24 cellular contexts compared by ENCODE assay signal in the genomic region with DNA sequence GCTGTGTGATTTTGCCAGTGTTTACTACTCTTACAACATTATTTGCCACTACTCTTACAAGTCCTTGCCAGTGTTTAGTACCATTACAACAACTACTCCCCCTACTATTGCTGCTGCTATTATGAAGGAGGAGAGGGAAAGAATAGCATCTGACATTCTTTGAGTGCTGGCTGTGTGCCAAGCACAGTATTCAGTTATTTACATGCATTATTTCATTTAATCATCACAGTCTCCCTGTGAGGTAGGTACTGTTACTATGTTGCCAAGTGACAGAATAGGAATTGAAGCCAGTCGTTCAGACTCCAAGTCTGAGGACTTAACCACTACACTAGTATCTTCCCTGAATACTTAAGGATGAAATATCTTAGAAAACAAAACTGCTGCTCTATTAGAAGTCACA.
DNase-seq lines count a peak whose midpoint lies in the region; ATAC-seq, FAIRE-seq and TF ChIP-seq lines count a peak whose summit lies in the region.
"Had no signal": no experiment of that assay in that cellular context is flagged by ENCODE, and none has a peak within 500 bp of the region (broad histone marks: within the 10 kb centered on the region; RNA-seq: fewer than 3 reads in every experiment).

No MANE protein-coding gene starts in this region.

- DNase-seq in HepG2 (ENCODE audit: low spot score) = no peak
- no peak for DNase-seq in right lobe of liver
- DNase-seq in NCI-H748 (lab: John Stamatoyannopoulos, UW; ENCODE audit: unreplicated experiment) = peak; percentile 83
- DNase-seq in fibroblast of peridontal ligament (ENCODE audit: extremely low read depth) = peak; percentile 22
- DNase-seq in omental fat pad (ENCODE audit: low spot score) = no peak
- no peak for DNase-seq in HPDE6-E6E7 (ENCODE audit: extremely low spot score)
- no peak for DNase-seq in stimulated activated naive CD4-positive, alpha-beta T cell treated with Interleukin-2 at 50 U/mL for 16 hours (lab: John Stamatoyannopoulos, UW)
- DNase-seq: activated B cell treated with CpG ODN at 0.5 μM for 24 hours; activated CD8-positive, alpha-beta T cell treated with anti-CD3 and anti-CD28 coated beads, Interleukin-2, amount 10 ng/mL, durations not matched to agents 7 days and 5 days; activated naive CD8-positive, alpha-beta T cell treated with anti-CD3 and anti-CD28 coated beads for 36 hours; activated T-cell treated with anti-CD3 and anti-CD28 coated beads, Interleukin-2, amount 50 U/mL, for 72 hours; CD4-positive, alpha-beta T cell; effector memory CD4-positive, alpha-beta T cell; EL; MG63; nephron progenitor cell; right cardiac atrium; SHP77 treated with DMSO at 0.1 percent for 48 hours; stimulated activated CD4-positive, alpha-beta T cell treated with anti-CD3 and anti-CD28 coated beads, Interleukin-2, amount 100 ng/mL, for 48 hours; T-helper 2 cell had no signal

- intact Hi-C loops in HepG2 (cut with micrococcal nuclease; ENCODE audit: unreplicated experiment) = no loop called here
- intact Hi-C loops in right lobe of liver (cut with DNase I) = no loop called here

- no peak for ATAC-seq in HepG2
- ATAC-seq in right lobe of liver = no peak
- ATAC-seq in omental fat pad (ENCODE audit: low FRiP score) = no peak
- no peak for ATAC-seq in GM19455 (IDR thresholded peaks at IDR 0.05; ENCODE audit: unreplicated experiment)
- ATAC-seq: activated CD8-positive, alpha-beta T cell treated with anti-CD3 and anti-CD28 coated beads, Interleukin-2, amount 10 ng/mL, durations not matched to agents 7 days and 5 days; activated T-cell treated with anti-CD3 and anti-CD28 coated beads, Interleukin-2, amount 50 U/mL, for 72 hours; right cardiac atrium had no signal

- in situ Hi-C loops in HepG2 (cut with HindIII; ENCODE audit: extremely low pct_ligation_motif_present, low pct_unique_long_range_greater_than_20kb) = no loop called here

- H3K27me3 ChIP-seq in HepG2 (ENCODE audit: control insufficient read depth in 1 of 2, insufficient read depth in 2 of 2, low read length in 2 of 2) (no peaks in the 10 kb centered on the region), right lobe of liver (no peaks in the 10 kb centered on the region)
- H3K27me3 ChIP-seq: cardiac muscle cell, MG63, vagina had no signal

- H3K79me2 ChIP-seq in HepG2 (ENCODE audit: insufficient read depth, low read length) = no peaks in the 10 kb centered on the region

- no peak for FAIRE-seq in HepG2 (lab: Jason Lieb, UNC)
- FAIRE-seq: keratinocyte had no signal

- peaks cover 5% of the 10 kb centered on the region; the same call in 1 of the 2 replicates for H3K4me1 ChIP-seq in HepG2 (ENCODE audit: insufficient read depth, low read length)
- no peaks in the 10 kb centered on the region for H3K4me1 ChIP-seq in right lobe of liver

- WGBS in HepG2 (ENCODE audit: low lambda C conversion rate) = 91% methylated on average over 1 of the region's 1 CpG
- 67% methylated on average over 1 of the region's 1 CpG for WGBS in right lobe of liver (ENCODE audit: insufficient coverage, low coverage, low lambda C conversion rate, missing lambda C conversion rate)

- no peak for TF ChIP-seq EP300 in HepG2 (IDR thresholded peaks at IDR 0.05; ENCODE audit: low read depth in 2 of 2, low read length in 2 of 2)
- TF ChIP-seq EP300 in HepG2 (CRISPR knock-in tag; IDR thresholded peaks at IDR 0.05; ENCODE audit: borderline replicate concordance) = no peak

- H3K9ac ChIP-seq in HepG2 (ENCODE audit: insufficient read depth, low read depth, low read length) = no peak overlapping the region

- no peak overlapping the region for H3K4me3 ChIP-seq in HepG2 (replicated peaks in 1 of 3; ENCODE audit: insufficient read depth in 1 of 3, low read depth in 2 of 3, low read length in 3 of 3)
- no peak overlapping the region for H3K4me3 ChIP-seq in right lobe of liver
- H3K4me3 ChIP-seq: cardiac muscle cell, MG63, vagina had no signal

- no TSS peak for BruUV-seq in HepG2 (replicated peaks; lab: Mats Ljungman, UMichigan)

- CTCF ChIA-PET in HepG2 (lab: Yijun Ruan, JAX; ENCODE audit: low intra/inter-chr PET ratio, low total read pairs) = no interaction called here

- no peak for TF ChIP-seq CTCF in HepG2 (CRISPR knock-in tag; IDR thresholded peaks at IDR 0.05)
- TF ChIP-seq CTCF in right lobe of liver (IDR thresholded peaks at IDR 0.05) = no peak
- TF ChIP-seq CTCF in omental fat pad (IDR thresholded peaks at IDR 0.05) = no peak

- POLR2A ChIA-PET in HepG2 (lab: Yijun Ruan, JAX) = no interaction called here

- H2AFZ ChIP-seq in HepG2 (ENCODE audit: low read length) = no peak overlapping the region

- H3K9me3 ChIP-seq in HepG2 (ENCODE audit: low read length) (no peaks in the 10 kb centered on the region), right lobe of liver (no peaks in the 10 kb centered on the region)
- H3K9me3 ChIP-seq: MG63, vagina had no signal

- H3K27ac ChIP-seq in HepG2 (ENCODE audit: extremely low read length, insufficient read depth, low read length) = no peak overlapping the region
- H3K27ac ChIP-seq in right lobe of liver = no peak overlapping the region
- H3K27ac ChIP-seq: cardiac muscle cell, vagina had no signal

- no peak for TF ChIP-seq POLR2A in HepG2 (IDR thresholded peaks at IDR 0.05; ENCODE audit: insufficient read depth in 1 of 2, low read depth in 2 of 2, low read length in 2 of 2)
- no peak for TF ChIP-seq POLR2A in right lobe of liver (IDR thresholded peaks at IDR 0.05)

- no peak for TF ChIP-seq RAD21 in HepG2 (CRISPR knock-in tag; IDR thresholded peaks at IDR 0.05)

- no peaks in the 10 kb centered on the region for H4K20me1 ChIP-seq in HepG2 (ENCODE audit: insufficient read depth, low read length)

- no peak overlapping the region for H3K4me2 ChIP-seq in HepG2 (ENCODE audit: low read depth, low read length)

- H3K36me3 ChIP-seq in HepG2 (replicated peaks in 1 of 2; ENCODE audit: control insufficient read depth in 1 of 2, insufficient read depth in 2 of 2, low read length in 2 of 2) (no peaks in the 10 kb centered on the region), right lobe of liver (no peaks in the 10 kb centered on the region)
- H3K36me3 ChIP-seq: cardiac muscle cell, MG63, vagina had no signal

TF ChIP-seq in HepG2, 621 proteins besides CTCF, POLR2A, EP300 and RAD21:
- no peak for TF ChIP-seq ESRRA (CRISPR knock-in tag; IDR thresholded peaks at IDR 0.05; ENCODE audit: low read depth)
- no peak for TF ChIP-seq ZSCAN22 (CRISPR knock-in tag; IDR thresholded peaks at IDR 0.05)
- TF ChIP-seq LCORL (IDR thresholded peaks at IDR 0.05) = peak; percentile 46; the same call in 1 of the 2 replicates
- TF ChIP-seq LCORL (CRISPR knock-in tag; IDR thresholded peaks at IDR 0.05) = no peak

Comparison
In these comparisons a context has a peak if more than half of its experiments do, and no peak if none do; other contexts are left out.
1. DNase-seq: peak in NCI-H748 (single experiment) and fibroblast of peridontal ligament (single experiment); none in HepG2 (single experiment), right lobe of liver (0 of 3), omental fat pad (single experiment), HPDE6-E6E7 (single experiment) and stimulated activated naive CD4-positive, alpha-beta T cell treated with Interleukin-2 at 50 U/mL for 16 hours (single experiment).